ENCODE assay signal across 34 cellular contexts in genomic region chr2:68860111-68860510, GRCh38. TPM values are rescaled to one million over a fixed set of nuclear protein-coding genes. Genes with fewer than 3 reads are reported as not detected.
"Had no signal": no experiment of that assay in that cellular context is flagged by ENCODE, and none has a peak within 500 bp of the region (broad histone marks: within the 10 kb centered on the region; RNA-seq: fewer than 3 reads in every experiment).

No MANE protein-coding gene starts in this region.

- H3K9me3 Mint-ChIP-seq: activated B cell treated with CpG ODN at 0.5 μM for 24 hours; activated naive CD4-positive, alpha-beta T cell treated with anti-CD3 and anti-CD28 coated beads, Interleukin-2, amount 50 U/mL, for 72 hours; activated naive CD8-positive, alpha-beta T cell treated with anti-CD3 and anti-CD28 coated beads, Interleukin-2, amount 50 U/mL, for 24 hours; activated T-cell treated with anti-CD3 and anti-CD28 coated beads, Interleukin-2, amount 50 U/mL, for 24 hours; activated T-helper 1 cell treated with anti-CD3 and anti-CD28 coated beads, Interleukin-12 subunit alpha, Interleukin-12 subunit beta, Interleukin-2, Interleukin-4 antibody, amounts not matched to agents 30 ng/mL and 10 ng/mL and 1 ng/mL, durations not matched to agents 14 hours and 24 hours and 36 hours had no signal

- H3K4me1 ChIP-seq: ascending aorta, body of pancreas had no signal

- H3K4me3 ChIP-seq: ascending aorta, body of pancreas, K562, SJCRH30 had no signal

- H3K4me3 Mint-ChIP-seq: activated B cell treated with CpG ODN at 0.5 μM for 24 hours; activated CD4-positive, alpha-beta T cell treated with anti-CD3 and anti-CD28 coated beads, Interleukin-2, amount 10 ng/mL, durations not matched to agents 24 days and 14 days; activated CD8-positive, alpha-beta memory T cell treated with anti-CD3 and anti-CD28 coated beads, Interleukin-2, amount 10 ng/mL, durations not matched to agents 7 days and 5 days; activated naive CD8-positive, alpha-beta T cell treated with anti-CD3 and anti-CD28 coated beads, Interleukin-2, amount 50 U/mL, for 24 hours; activated T-cell treated with anti-CD3 and anti-CD28 coated beads, Interleukin-2, amount 50 U/mL, for 24 hours; activated T-helper 1 cell treated with anti-CD3 and anti-CD28 coated beads, Interleukin-12 subunit alpha, Interleukin-12 subunit beta, Interleukin-2, Interleukin-4 antibody, amounts not matched to agents 30 ng/mL and 10 ng/mL and 1 ng/mL, durations not matched to agents 14 hours and 24 hours and 36 hours had no signal

- H3K27me3 Mint-ChIP-seq: activated B cell treated with CpG ODN at 0.5 μM for 24 hours had no signal

- DNase-seq: activated B cell treated with CpG ODN at 0.5 μM for 24 hours; activated CD4-positive, alpha-beta T cell treated with anti-CD3 and anti-CD28 coated beads for 1 hour; activated CD4-positive, alpha-beta T cell treated with anti-CD3 and anti-CD28 coated beads, Interleukin-2, amount 10 ng/mL, durations not matched to agents 24 days and 14 days; activated CD4-positive, alpha-beta T cell treated with anti-CD3 and anti-CD28 coated beads, Interleukin-2, amount 50 U/mL, for 48 hours; activated CD8-positive, alpha-beta memory T cell treated with anti-CD3 and anti-CD28 coated beads, Interleukin-2, amount 10 ng/mL, durations not matched to agents 7 days and 5 days; activated effector memory CD4-positive, alpha-beta T cell treated with Interleukin-2 at 50 U/mL for 16 hours; activated naive CD4-positive, alpha-beta T cell; activated naive CD8-positive, alpha-beta T cell treated with anti-CD3 and anti-CD28 coated beads, Interleukin-2, amount 50 U/mL, for 24 hours; activated T-cell treated with anti-CD3 and anti-CD28 coated beads, Interleukin-2, amount 50 U/mL, for 24 hours; amniotic stem cell; body of pancreas; central memory CD4-positive, alpha-beta T cell; Karpas-422; MM.1S; NCI-H1105; NCI-H1436; NCI-H187; NCI-H2081; NCI-H446; NCI-H524 treated with DMSO at 0.1 percent for 48 hours; NCI-H774; NK-92 treated with Interleukin-12 subunit alpha and Interleukin-12 subunit beta, amount 100 ng/mL, for 24 hours; OCI-M1; RPMI8226; SJCRH30; T-helper 2 cell; T1000 had no signal

- H3K27ac ChIP-seq: ascending aorta, body of pancreas, SJCRH30 had no signal

- H3K27me3 ChIP-seq: ascending aorta, body of pancreas, SJCRH30 had no signal

- H3K27ac Mint-ChIP-seq: activated B cell treated with CpG ODN at 0.5 μM for 24 hours; activated CD4-positive, alpha-beta T cell treated with anti-CD3 and anti-CD28 coated beads, Interleukin-2, amount 10 ng/mL, durations not matched to agents 24 days and 14 days; activated CD8-positive, alpha-beta memory T cell treated with anti-CD3 and anti-CD28 coated beads, Interleukin-2, amount 10 ng/mL, durations not matched to agents 7 days and 5 days; activated naive CD4-positive, alpha-beta T cell treated with anti-CD3 and anti-CD28 coated beads, Interleukin-2, amount 50 U/mL, for 72 hours; activated naive CD8-positive, alpha-beta T cell treated with anti-CD3 and anti-CD28 coated beads, Interleukin-2, amount 50 U/mL, for 24 hours; activated T-cell treated with anti-CD3 and anti-CD28 coated beads, Interleukin-2, amount 50 U/mL, for 24 hours; activated T-helper 1 cell treated with anti-CD3 and anti-CD28 coated beads, Interleukin-12 subunit alpha, Interleukin-12 subunit beta, Interleukin-2, Interleukin-4 antibody, amounts not matched to agents 30 ng/mL and 10 ng/mL and 1 ng/mL, durations not matched to agents 14 hours and 24 hours and 36 hours had no signal

- H3K9me3 ChIP-seq: ascending aorta, body of pancreas, SJCRH30 had no signal

- ATAC-seq: activated CD8-positive, alpha-beta memory T cell treated with anti-CD3 and anti-CD28 coated beads, Interleukin-2, amount 10 ng/mL, durations not matched to agents 7 days and 5 days; activated naive CD4-positive, alpha-beta T cell treated with anti-CD3 and anti-CD28 coated beads, Interleukin-2, amount 50 U/mL, for 72 hours; activated naive CD8-positive, alpha-beta T cell treated with anti-CD3 and anti-CD28 coated beads, Interleukin-2, amount 50 U/mL, for 24 hours; body of pancreas; K562; Panc1; Right ventricle myocardium inferior had no signal

- H3K36me3 ChIP-seq: ascending aorta, SJCRH30 had no signal

- H3K36me3 Mint-ChIP-seq: activated CD8-positive, alpha-beta memory T cell treated with anti-CD3 and anti-CD28 coated beads, Interleukin-2, amount 10 ng/mL, durations not matched to agents 7 days and 5 days; activated naive CD4-positive, alpha-beta T cell treated with anti-CD3 and anti-CD28 coated beads, Interleukin-2, amount 50 U/mL, for 72 hours had no signal

RNA-seq across cellular contexts. Expression of gene BMP10, which starts 11.1 kb away (rescaled TPM):
- total RNA-seq: activated B cell treated with CpG ODN at 0.5 μM for 24 hours; activated CD4-positive, alpha-beta T cell treated with anti-CD3 and anti-CD28 coated beads, Interleukin-2, amount 10 ng/mL, durations not matched to agents 24 days and 14 days; activated CD8-positive, alpha-beta memory T cell treated with anti-CD3 and anti-CD28 coated beads, Interleukin-2, amount 10 ng/mL, durations not matched to agents 7 days and 5 days; activated naive CD4-positive, alpha-beta T cell treated with anti-CD3 and anti-CD28 coated beads, Interleukin-2, amount 50 U/mL, for 72 hours; activated T-helper 1 cell treated with anti-CD3 and anti-CD28 coated beads, Interleukin-12 subunit alpha, Interleukin-12 subunit beta, Interleukin-2, Interleukin-4 antibody, amounts not matched to agents 30 ng/mL and 10 ng/mL and 1 ng/mL, durations not matched to agents 14 hours and 24 hours and 36 hours; ascending aorta; body of pancreas; bronchial epithelial cell; SJCRH30 had no signal
